ENCODE assay signal across 1 cellular context in genomic region chr20:17226410-17227198, GRCh38.
A peak's percentile ranks its signal among the peaks of the same experiment; 100 is the strongest.
TF ChIP-seq lines count a peak whose summit lies in the region.

A gene with protein sequence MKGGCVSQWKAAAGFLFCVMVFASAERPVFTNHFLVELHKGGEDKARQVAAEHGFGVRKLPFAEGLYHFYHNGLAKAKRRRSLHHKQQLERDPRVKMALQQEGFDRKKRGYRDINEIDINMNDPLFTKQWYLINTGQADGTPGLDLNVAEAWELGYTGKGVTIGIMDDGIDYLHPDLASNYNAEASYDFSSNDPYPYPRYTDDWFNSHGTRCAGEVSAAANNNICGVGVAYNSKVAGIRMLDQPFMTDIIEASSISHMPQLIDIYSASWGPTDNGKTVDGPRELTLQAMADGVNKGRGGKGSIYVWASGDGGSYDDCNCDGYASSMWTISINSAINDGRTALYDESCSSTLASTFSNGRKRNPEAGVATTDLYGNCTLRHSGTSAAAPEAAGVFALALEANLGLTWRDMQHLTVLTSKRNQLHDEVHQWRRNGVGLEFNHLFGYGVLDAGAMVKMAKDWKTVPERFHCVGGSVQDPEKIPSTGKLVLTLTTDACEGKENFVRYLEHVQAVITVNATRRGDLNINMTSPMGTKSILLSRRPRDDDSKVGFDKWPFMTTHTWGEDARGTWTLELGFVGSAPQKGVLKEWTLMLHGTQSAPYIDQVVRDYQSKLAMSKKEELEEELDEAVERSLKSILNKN (plus strand): TSS chr20:17227040. CDS start chr20:17227306, 266 bp downstream.

TF ChIP-seq in HEK293, 187 proteins besides CTCF, POLR2A, EP300 and RAD21 (continued from another document):
- TF ChIP-seq EGR2 (tag by site-specific recombination; IDR thresholded peaks at IDR 0.05; ENCODE audit: low read depth) (peak; percentile 33; the same call in 1 of the 2 replicates), ZNF555 (tag by site-specific recombination; conservative IDR thresholded peaks at IDR 0.05) (no peak), ZNF433 (tag by site-specific recombination; IDR thresholded peaks at IDR 0.05; ENCODE audit: low read depth) (no peak), ZSCAN5A (tag by site-specific recombination; IDR thresholded peaks at IDR 0.05) (no peak), ZFP69B (tag by site-specific recombination; IDR thresholded peaks at IDR 0.05) (no peak), GLIS1 (tag by site-specific recombination; IDR thresholded peaks at IDR 0.05) (peak; percentile 83), ZNF707 (tag by site-specific recombination; IDR thresholded peaks at IDR 0.05) (no peak), ZNF639 (tag by site-specific recombination; IDR thresholded peaks at IDR 0.05) (0 out of 2 replicates have a peak, but pooled peaks have one; percentile 31), ZNF596 (tag by site-specific recombination; IDR thresholded peaks at IDR 0.05) (0 out of 2 replicates have a peak, but pooled peaks have one; percentile 36), ZFHX2 (tag by site-specific recombination; conservative IDR thresholded peaks at IDR 0.05) (peak; percentile 47), BCL11B (tag by site-specific recombination; IDR thresholded peaks at IDR 0.05; ENCODE audit: low read depth) (no peak), SP3 (tag by site-specific recombination; IDR thresholded peaks at IDR 0.05) (peak; percentile 51)
- TF ChIP-seq, protein P1, sequence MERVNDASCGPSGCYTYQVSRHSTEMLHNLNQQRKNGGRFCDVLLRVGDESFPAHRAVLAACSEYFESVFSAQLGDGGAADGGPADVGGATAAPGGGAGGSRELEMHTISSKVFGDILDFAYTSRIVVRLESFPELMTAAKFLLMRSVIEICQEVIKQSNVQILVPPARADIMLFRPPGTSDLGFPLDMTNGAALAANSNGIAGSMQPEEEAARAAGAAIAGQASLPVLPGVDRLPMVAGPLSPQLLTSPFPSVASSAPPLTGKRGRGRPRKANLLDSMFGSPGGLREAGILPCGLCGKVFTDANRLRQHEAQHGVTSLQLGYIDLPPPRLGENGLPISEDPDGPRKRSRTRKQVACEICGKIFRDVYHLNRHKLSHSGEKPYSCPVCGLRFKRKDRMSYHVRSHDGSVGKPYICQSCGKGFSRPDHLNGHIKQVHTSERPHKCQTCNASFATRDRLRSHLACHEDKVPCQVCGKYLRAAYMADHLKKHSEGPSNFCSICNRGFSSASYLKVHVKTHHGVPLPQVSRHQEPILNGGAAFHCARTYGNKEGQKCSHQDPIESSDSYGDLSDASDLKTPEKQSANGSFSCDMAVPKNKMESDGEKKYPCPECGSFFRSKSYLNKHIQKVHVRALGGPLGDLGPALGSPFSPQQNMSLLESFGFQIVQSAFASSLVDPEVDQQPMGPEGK (tag by site-specific recombination; IDR thresholded peaks at IDR 0.05) = peak; percentile 42
- TF ChIP-seq, protein P2, sequence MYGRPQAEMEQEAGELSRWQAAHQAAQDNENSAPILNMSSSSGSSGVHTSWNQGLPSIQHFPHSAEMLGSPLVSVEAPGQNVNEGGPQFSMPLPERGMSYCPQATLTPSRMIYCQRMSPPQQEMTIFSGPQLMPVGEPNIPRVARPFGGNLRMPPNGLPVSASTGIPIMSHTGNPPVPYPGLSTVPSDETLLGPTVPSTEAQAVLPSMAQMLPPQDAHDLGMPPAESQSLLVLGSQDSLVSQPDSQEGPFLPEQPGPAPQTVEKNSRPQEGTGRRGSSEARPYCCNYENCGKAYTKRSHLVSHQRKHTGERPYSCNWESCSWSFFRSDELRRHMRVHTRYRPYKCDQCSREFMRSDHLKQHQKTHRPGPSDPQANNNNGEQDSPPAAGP (tag by site-specific recombination; IDR thresholded peaks at IDR 0.05) = peak; percentile 52; the same call in 1 of the 2 replicates
- TF ChIP-seq, protein P3, sequence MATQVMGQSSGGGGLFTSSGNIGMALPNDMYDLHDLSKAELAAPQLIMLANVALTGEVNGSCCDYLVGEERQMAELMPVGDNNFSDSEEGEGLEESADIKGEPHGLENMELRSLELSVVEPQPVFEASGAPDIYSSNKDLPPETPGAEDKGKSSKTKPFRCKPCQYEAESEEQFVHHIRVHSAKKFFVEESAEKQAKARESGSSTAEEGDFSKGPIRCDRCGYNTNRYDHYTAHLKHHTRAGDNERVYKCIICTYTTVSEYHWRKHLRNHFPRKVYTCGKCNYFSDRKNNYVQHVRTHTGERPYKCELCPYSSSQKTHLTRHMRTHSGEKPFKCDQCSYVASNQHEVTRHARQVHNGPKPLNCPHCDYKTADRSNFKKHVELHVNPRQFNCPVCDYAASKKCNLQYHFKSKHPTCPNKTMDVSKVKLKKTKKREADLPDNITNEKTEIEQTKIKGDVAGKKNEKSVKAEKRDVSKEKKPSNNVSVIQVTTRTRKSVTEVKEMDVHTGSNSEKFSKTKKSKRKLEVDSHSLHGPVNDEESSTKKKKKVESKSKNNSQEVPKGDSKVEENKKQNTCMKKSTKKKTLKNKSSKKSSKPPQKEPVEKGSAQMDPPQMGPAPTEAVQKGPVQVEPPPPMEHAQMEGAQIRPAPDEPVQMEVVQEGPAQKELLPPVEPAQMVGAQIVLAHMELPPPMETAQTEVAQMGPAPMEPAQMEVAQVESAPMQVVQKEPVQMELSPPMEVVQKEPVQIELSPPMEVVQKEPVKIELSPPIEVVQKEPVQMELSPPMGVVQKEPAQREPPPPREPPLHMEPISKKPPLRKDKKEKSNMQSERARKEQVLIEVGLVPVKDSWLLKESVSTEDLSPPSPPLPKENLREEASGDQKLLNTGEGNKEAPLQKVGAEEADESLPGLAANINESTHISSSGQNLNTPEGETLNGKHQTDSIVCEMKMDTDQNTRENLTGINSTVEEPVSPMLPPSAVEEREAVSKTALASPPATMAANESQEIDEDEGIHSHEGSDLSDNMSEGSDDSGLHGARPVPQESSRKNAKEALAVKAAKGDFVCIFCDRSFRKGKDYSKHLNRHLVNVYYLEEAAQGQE (tag by site-specific recombination; IDR thresholded peaks at IDR 0.05) = peak; percentile 93
